In genomic region chr11:64875369-64876225, GRCh38 we compare ENCODE assay signal across 1 cellular context.
TF ChIP-seq lines count a peak whose summit lies in the region.

No MANE protein-coding gene starts in this region.

TF ChIP-seq in GM12878, 131 proteins besides CTCF, POLR2A, EP300 and RAD21:
- no peak for TF ChIP-seq CBX5 (IDR thresholded peaks at IDR 0.05; ENCODE audit: low read depth)
- TF ChIP-seq MTA3 (IDR thresholded peaks at IDR 0.05; ENCODE audit: borderline replicate concordance, low read length): no peak
- TF ChIP-seq POLR2AphosphoS5 (IDR thresholded peaks at IDR 0.05; ENCODE audit: low read length): peak; percentile 68
- no peak for TF ChIP-seq RELB (IDR thresholded peaks at IDR 0.05; ENCODE audit: low read depth)
- TF ChIP-seq PAX5 (IDR thresholded peaks at IDR 0.05; ENCODE audit: borderline replicate concordance, low read depth, low read length): peak; percentile 78
- no peak for TF ChIP-seq NFYA (IDR thresholded peaks at IDR 0.05; ENCODE audit: borderline replicate concordance, low read depth, low read length)
- TF ChIP-seq BCL11A (IDR thresholded peaks at IDR 0.05; ENCODE audit: low read depth, low read length): no peak
- no peak for TF ChIP-seq SMC3 (IDR thresholded peaks at IDR 0.05; ENCODE audit: borderline replicate concordance, low read length)
- 0 out of 2 replicates have a peak, but pooled peaks have one; percentile 5 for TF ChIP-seq ZBED1 (IDR thresholded peaks at IDR 0.05; ENCODE audit: borderline replicate concordance)
- TF ChIP-seq WRNIP1 (IDR thresholded peaks at IDR 0.05; ENCODE audit: borderline replicate concordance, low read depth, low read length): peak; percentile 31; the same call in 1 of the 2 replicates
- no peak for TF ChIP-seq BHLHE40 (IDR thresholded peaks at IDR 0.05; ENCODE audit: borderline replicate concordance in 1 of 2, low read depth in 2 of 2, low read length in 1 of 2)
- TF ChIP-seq TCF12 (IDR thresholded peaks at IDR 0.05; ENCODE audit: low read depth, low read length): no peak
- peak; percentile 20; the same call in 1 of the 2 replicates for TF ChIP-seq SPI1 (IDR thresholded peaks at IDR 0.05; ENCODE audit: borderline replicate concordance, insufficient read depth, low read depth, low read length)
- TF ChIP-seq ZNF592 (IDR thresholded peaks at IDR 0.05): no peak
- TF ChIP-seq IKZF1 (conservative IDR thresholded peaks at IDR 0.05): no peak
- 0 out of 2 replicates have a peak, but pooled peaks have one; percentile 38 for TF ChIP-seq NBN (IDR thresholded peaks at IDR 0.05)
- peak; percentile 71; the same call in 1 of the 2 replicates for TF ChIP-seq HDGF (IDR thresholded peaks at IDR 0.05)
- no peak for TF ChIP-seq ZNF687 (IDR thresholded peaks at IDR 0.05)
- TF ChIP-seq JUNB (IDR thresholded peaks at IDR 0.05): no peak
- no peak for TF ChIP-seq REST (IDR thresholded peaks at IDR 0.05; ENCODE audit: low read depth, low read length)
- TF ChIP-seq MYB (IDR thresholded peaks at IDR 0.05; ENCODE audit: borderline replicate concordance, low read depth, low read length): no peak
- TF ChIP-seq JUND (IDR thresholded peaks at IDR 0.05; ENCODE audit: low read depth, low read length): no peak
- no peak for TF ChIP-seq ZSCAN29 (IDR thresholded peaks at IDR 0.05)
- no peak for TF ChIP-seq MAX (IDR thresholded peaks at IDR 0.05; ENCODE audit: low read depth, low read length)
- TF ChIP-seq EGR1 (IDR thresholded peaks at IDR 0.05; ENCODE audit: borderline replicate concordance in 1 of 2, low read depth in 2 of 2, low read length in 2 of 2): no peak
- no peak for TF ChIP-seq NR2C2 (IDR thresholded peaks at IDR 0.05; ENCODE audit: borderline replicate concordance, control insufficient read depth, insufficient read length, low read depth)
- no peak for TF ChIP-seq RCOR1 (conservative IDR thresholded peaks at IDR 0.05; ENCODE audit: low read depth, low read length)
- no peak for TF ChIP-seq USF2 (IDR thresholded peaks at IDR 0.05; ENCODE audit: borderline replicate concordance, low read depth, low read length)
- no peak for TF ChIP-seq NFXL1 (IDR thresholded peaks at IDR 0.05; ENCODE audit: borderline replicate concordance)
- no peak for TF ChIP-seq POU2F2 (IDR thresholded peaks at IDR 0.05; ENCODE audit: borderline replicate concordance, low read depth, low read length)
- TF ChIP-seq SUPT20H (IDR thresholded peaks at IDR 0.05; ENCODE audit: borderline replicate concordance, control insufficient read depth, low read depth, low read length): no peak
- TF ChIP-seq HSF1 (IDR thresholded peaks at IDR 0.05; ENCODE audit: low read depth, low read length): no peak
- no peak for TF ChIP-seq HCFC1 (IDR thresholded peaks at IDR 0.05; ENCODE audit: low read length)
- TF ChIP-seq SREBF1 (IDR thresholded peaks at IDR 0.05; ENCODE audit: low read length): no peak
- no peak for TF ChIP-seq RB1 (IDR thresholded peaks at IDR 0.05; ENCODE audit: borderline replicate concordance)
- TF ChIP-seq SMAD5 (IDR thresholded peaks at IDR 0.05; ENCODE audit: low read depth): peak; percentile 2; the same call in 1 of the 2 replicates
